1 cellular context compared by ENCODE assay signal in genomic region chr17:28327031-28327607, GRCh38.
TF ChIP-seq lines count a peak whose summit lies in the region.

No MANE protein-coding gene starts in this region.

TF ChIP-seq in GM23338, 12 proteins besides CTCF, POLR2A, EP300 and RAD21 (continued from another document):
- TF ChIP-seq ZNF462 (CRISPR knock-in tag; IDR thresholded peaks at IDR 0.05), result no peak
- TF ChIP-seq EZH2phosphoT487 (IDR thresholded peaks at IDR 0.05; ENCODE audit: unreplicated experiment), result no peak
- TF ChIP-seq STAT1 (IDR thresholded peaks at IDR 0.05; ENCODE audit: unreplicated experiment), result no peak
